11 cellular contexts compared by ENCODE assay signal in genomic region chr1:27508139-27508665, GRCh38. TPM values are rescaled to one million over a fixed set of nuclear protein-coding genes. Genes with fewer than 3 reads are reported as not detected.
DNase-seq lines count a peak whose midpoint lies in the region; TF ChIP-seq lines count a peak whose summit lies in the region.
"Had no signal": no experiment of that assay in that cellular context is flagged by ENCODE, and none has a peak within 500 bp of the region (broad histone marks: within the 10 kb centered on the region; RNA-seq: fewer than 3 reads in every experiment).

No MANE protein-coding gene starts in this region.

- H3K4me3 Mint-ChIP-seq in chondrocyte (ENCODE audit: unreplicated experiment) (no peak overlapping the region), osteocyte (ENCODE audit: unreplicated experiment) (no peak overlapping the region)

- DNase-seq in NCI-H2171 treated with DMSO at 0.1 percent for 48 hours (lab: John Stamatoyannopoulos, UW) (peak; percentile 7), NCI-H2171 (lab: John Stamatoyannopoulos, UW) (no peak), NAMALWA (ENCODE audit: low spot score) (peak; percentile 67), chondrocyte (ENCODE audit: low spot score) (no peak), osteocyte (ENCODE audit: extremely low spot score, unreplicated experiment) (no peak), NCI-H2196 (lab: John Stamatoyannopoulos, UW; ENCODE audit: unreplicated experiment) (no peak), NCI-H510A treated with DMSO at 0.1 percent for 48 hours (lab: John Stamatoyannopoulos, UW) (no peak)
- DNase-seq in activated effector memory CD4-positive, alpha-beta T cell treated with anti-CD3 and anti-CD28 coated beads, Interleukin-2, amount 50 U/mL, for 16 hours = no peak
- DNase-seq: activated CD4-positive, alpha-beta T cell treated with anti-CD3 and anti-CD28 coated beads, Interleukin-2, amount 50 U/mL, for 4 hours; GF-D8; NCI-H187 treated with DMSO at 0.1 percent for 48 hours had no signal

- H3K27me3 Mint-ChIP-seq in chondrocyte (ENCODE audit: low read depth) (no peaks in the 10 kb centered on the region), osteocyte (ENCODE audit: unreplicated experiment) (no peaks in the 10 kb centered on the region)

- H3K27ac Mint-ChIP-seq in chondrocyte (ENCODE audit: unreplicated experiment) (no peak overlapping the region), osteocyte (ENCODE audit: unreplicated experiment) (peak overlapping the region; percentile 23)

- peak; percentile 31 for TF ChIP-seq CTCF in chondrocyte (IDR thresholded peaks at IDR 0.05)
- no peak for TF ChIP-seq CTCF in osteocyte (IDR thresholded peaks at IDR 0.05)

- peaks cover 30% of the 10 kb centered on the region for H3K4me1 Mint-ChIP-seq in chondrocyte (ENCODE audit: low read depth)
- H3K4me1 Mint-ChIP-seq in osteocyte (ENCODE audit: unreplicated experiment) = peaks cover 36% of the 10 kb centered on the region

- no peaks in the 10 kb centered on the region for H3K36me3 Mint-ChIP-seq in chondrocyte (ENCODE audit: low read depth)
- H3K36me3 Mint-ChIP-seq in osteocyte (ENCODE audit: unreplicated experiment) = no peaks in the 10 kb centered on the region

- H3K9me3 Mint-ChIP-seq in chondrocyte (ENCODE audit: low read depth) (no peaks in the 10 kb centered on the region), osteocyte (ENCODE audit: unreplicated experiment) (no peaks in the 10 kb centered on the region)

RNA-seq across cellular contexts. Expression of gene WASF2, which starts 18.2 kb away (rescaled TPM):
- 114 to 136 TPM (median 128 TPM) in 3 replicates for total RNA-seq in chondrocyte
- total RNA-seq in osteocyte = 187 and 189 TPM in 2 replicates

Comparison
In these comparisons a context has a peak if more than half of its experiments do, and no peak if none do; other contexts are left out.
1. DNase-seq: peak in NCI-H2171 treated with DMSO at 0.1 percent for 48 hours (single experiment) and NAMALWA (single experiment); none in NCI-H2171 (single experiment), chondrocyte (single experiment), osteocyte (single experiment), NCI-H2196 (single experiment), NCI-H510A treated with DMSO at 0.1 percent for 48 hours (single experiment) and activated effector memory CD4-positive, alpha-beta T cell treated with anti-CD3 and anti-CD28 coated beads, Interleukin-2, amount 50 U/mL, for 16 hours (single experiment).